ENCODE assay signal across 1 cellular context in the genomic region with DNA sequence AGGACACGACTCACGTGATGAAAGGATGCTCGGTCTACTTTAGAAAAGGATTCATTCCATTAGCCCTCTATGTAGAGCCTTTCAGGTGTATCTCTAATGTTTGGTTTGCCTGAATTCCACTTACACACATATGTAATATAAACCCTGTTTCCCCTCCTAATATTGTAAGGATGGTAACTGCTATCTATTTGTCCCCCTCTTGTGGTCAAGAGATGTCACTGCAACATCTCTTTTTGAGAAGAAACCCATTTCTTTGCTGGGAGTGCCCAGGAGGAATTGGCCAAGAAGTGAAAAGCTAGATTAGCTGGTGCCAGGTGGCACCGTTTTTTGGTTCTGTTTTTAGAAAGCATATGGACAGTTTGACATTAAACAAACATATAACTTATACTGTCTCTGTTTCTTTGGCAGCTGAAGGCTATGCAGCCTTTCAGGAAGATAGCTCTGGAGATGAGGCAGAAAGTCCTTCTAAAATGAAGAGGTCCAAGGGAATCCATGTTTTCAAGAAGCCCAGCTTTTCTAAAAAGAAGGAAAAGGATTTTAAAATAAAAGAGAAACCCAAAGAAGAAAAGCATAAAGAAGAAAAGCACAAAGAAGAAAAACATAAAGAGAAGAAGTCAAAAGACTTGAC.
TF ChIP-seq lines count a peak whose summit lies in the region.

No MANE protein-coding gene starts in this region.

TF ChIP-seq in HepG2, 621 proteins besides CTCF, POLR2A, EP300 and RAD21:
- TF ChIP-seq ZNF629 (CRISPR knock-in tag; conservative IDR thresholded peaks at IDR 0.05) (peak; percentile 87), RNF2 (conservative IDR thresholded peaks at IDR 0.05; ENCODE audit: low read depth) (no peak), MEIS1 (CRISPR knock-in tag; IDR thresholded peaks at IDR 0.05; ENCODE audit: borderline replicate concordance) (no peak), HNF4G (IDR thresholded peaks at IDR 0.05; ENCODE audit: borderline replicate concordance, low read depth, low read length) (no peak), HNF4G (CRISPR knock-in tag; IDR thresholded peaks at IDR 0.05; ENCODE audit: borderline replicate concordance, low read depth) (no peak), SMC3 (IDR thresholded peaks at IDR 0.05; ENCODE audit: low read length) (peak; percentile 83), ZNF292 (CRISPR knock-in tag; IDR thresholded peaks at IDR 0.05; ENCODE audit: borderline replicate concordance, low read depth) (no peak), MAZ (IDR thresholded peaks at IDR 0.05; ENCODE audit: borderline replicate concordance, low read depth, low read length) (no peak), MAZ (CRISPR knock-in tag; IDR thresholded peaks at IDR 0.05; ENCODE audit: low read depth) (no peak), POGZ (CRISPR knock-in tag; IDR thresholded peaks at IDR 0.05) (peak; percentile 40; the same call in 1 of the 2 replicates), JUND (CRISPR knock-in tag; IDR thresholded peaks at IDR 0.05) (no peak), STAG1 (CRISPR knock-in tag; IDR thresholded peaks at IDR 0.05) (peak; percentile 82), HNF4A (CRISPR knock-in tag; IDR thresholded peaks at IDR 0.05) (no peak), EHMT2 (IDR thresholded peaks at IDR 0.05; ENCODE audit: borderline replicate concordance, low read depth, low read length) (no peak), MATR3 (CRISPR knock-in tag; IDR thresholded peaks at IDR 0.05) (no peak), NR3C1 (CRISPR knock-in tag; IDR thresholded peaks at IDR 0.05) (no peak), ZZZ3 (CRISPR knock-in tag; IDR thresholded peaks at IDR 0.05; ENCODE audit: borderline replicate concordance) (no peak), NONO (IDR thresholded peaks at IDR 0.05) (no peak), NONO (CRISPR knock-in tag; conservative IDR thresholded peaks at IDR 0.05) (no peak), TMF1 (CRISPR knock-in tag; IDR thresholded peaks at IDR 0.05; ENCODE audit: low read depth) (no peak), GPN1 (CRISPR knock-in tag; IDR thresholded peaks at IDR 0.05; ENCODE audit: borderline replicate concordance) (no peak)
- TF ChIP-seq, protein P1, sequence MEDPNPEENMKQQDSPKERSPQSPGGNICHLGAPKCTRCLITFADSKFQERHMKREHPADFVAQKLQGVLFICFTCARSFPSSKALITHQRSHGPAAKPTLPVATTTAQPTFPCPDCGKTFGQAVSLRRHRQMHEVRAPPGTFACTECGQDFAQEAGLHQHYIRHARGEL (CRISPR knock-in tag; IDR thresholded peaks at IDR 0.05), result peak; percentile 99
- TF ChIP-seq, protein P2, sequence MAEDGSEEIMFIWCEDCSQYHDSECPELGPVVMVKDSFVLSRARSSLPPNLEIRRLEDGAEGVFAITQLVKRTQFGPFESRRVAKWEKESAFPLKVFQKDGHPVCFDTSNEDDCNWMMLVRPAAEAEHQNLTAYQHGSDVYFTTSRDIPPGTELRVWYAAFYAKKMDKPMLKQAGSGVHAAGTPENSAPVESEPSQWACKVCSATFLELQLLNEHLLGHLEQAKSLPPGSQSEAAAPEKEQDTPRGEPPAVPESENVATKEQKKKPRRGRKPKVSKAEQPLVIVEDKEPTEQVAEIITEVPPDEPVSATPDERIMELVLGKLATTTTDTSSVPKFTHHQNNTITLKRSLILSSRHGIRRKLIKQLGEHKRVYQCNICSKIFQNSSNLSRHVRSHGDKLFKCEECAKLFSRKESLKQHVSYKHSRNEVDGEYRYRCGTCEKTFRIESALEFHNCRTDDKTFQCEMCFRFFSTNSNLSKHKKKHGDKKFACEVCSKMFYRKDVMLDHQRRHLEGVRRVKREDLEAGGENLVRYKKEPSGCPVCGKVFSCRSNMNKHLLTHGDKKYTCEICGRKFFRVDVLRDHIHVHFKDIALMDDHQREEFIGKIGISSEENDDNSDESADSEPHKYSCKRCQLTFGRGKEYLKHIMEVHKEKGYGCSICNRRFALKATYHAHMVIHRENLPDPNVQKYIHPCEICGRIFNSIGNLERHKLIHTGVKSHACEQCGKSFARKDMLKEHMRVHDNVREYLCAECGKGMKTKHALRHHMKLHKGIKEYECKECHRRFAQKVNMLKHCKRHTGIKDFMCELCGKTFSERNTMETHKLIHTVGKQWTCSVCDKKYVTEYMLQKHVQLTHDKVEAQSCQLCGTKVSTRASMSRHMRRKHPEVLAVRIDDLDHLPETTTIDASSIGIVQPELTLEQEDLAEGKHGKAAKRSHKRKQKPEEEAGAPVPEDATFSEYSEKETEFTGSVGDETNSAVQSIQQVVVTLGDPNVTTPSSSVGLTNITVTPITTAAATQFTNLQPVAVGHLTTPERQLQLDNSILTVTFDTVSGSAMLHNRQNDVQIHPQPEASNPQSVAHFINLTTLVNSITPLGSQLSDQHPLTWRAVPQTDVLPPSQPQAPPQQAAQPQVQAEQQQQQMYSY (CRISPR knock-in tag; IDR thresholded peaks at IDR 0.05), result no peak
- TF ChIP-seq, protein P3, sequence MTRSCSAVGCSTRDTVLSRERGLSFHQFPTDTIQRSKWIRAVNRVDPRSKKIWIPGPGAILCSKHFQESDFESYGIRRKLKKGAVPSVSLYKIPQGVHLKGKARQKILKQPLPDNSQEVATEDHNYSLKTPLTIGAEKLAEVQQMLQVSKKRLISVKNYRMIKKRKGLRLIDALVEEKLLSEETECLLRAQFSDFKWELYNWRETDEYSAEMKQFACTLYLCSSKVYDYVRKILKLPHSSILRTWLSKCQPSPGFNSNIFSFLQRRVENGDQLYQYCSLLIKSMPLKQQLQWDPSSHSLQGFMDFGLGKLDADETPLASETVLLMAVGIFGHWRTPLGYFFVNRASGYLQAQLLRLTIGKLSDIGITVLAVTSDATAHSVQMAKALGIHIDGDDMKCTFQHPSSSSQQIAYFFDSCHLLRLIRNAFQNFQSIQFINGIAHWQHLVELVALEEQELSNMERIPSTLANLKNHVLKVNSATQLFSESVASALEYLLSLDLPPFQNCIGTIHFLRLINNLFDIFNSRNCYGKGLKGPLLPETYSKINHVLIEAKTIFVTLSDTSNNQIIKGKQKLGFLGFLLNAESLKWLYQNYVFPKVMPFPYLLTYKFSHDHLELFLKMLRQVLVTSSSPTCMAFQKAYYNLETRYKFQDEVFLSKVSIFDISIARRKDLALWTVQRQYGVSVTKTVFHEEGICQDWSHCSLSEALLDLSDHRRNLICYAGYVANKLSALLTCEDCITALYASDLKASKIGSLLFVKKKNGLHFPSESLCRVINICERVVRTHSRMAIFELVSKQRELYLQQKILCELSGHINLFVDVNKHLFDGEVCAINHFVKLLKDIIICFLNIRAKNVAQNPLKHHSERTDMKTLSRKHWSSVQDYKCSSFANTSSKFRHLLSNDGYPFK (CRISPR knock-in tag; IDR thresholded peaks at IDR 0.05; ENCODE audit: borderline replicate concordance), result no peak
